Comparison of ENCODE assay signal across 18 cellular contexts in genomic region chr3:40229411-40229810, GRCh38.
DNase-seq lines count a peak whose midpoint lies in the region; ATAC-seq and FAIRE-seq lines count a peak whose summit lies in the region.
"Had no signal": no experiment of that assay in that cellular context is flagged by ENCODE, and none has a peak within 500 bp of the region (broad histone marks: within the 10 kb centered on the region; RNA-seq: fewer than 3 reads in every experiment).

No MANE protein-coding gene starts in this region.

- no peak overlapping the region for H2BK120ac ChIP-seq in mesenchymal stem cell (ENCODE audit: low read depth, low read length)

- ATAC-seq in GM21381 (IDR thresholded peaks at IDR 0.05; ENCODE audit: unreplicated experiment) (peak; percentile 60), T-helper 17 cell (peak; percentile 41)
- peak; percentile 29 for ATAC-seq in stimulated activated effector memory CD8-positive, alpha-beta T cell treated with anti-CD3 and anti-CD28 coated beads, Interleukin-12 subunit alpha, Interleukin-12 subunit beta, amount 100 ng/mL, for 72 hours
- ATAC-seq: activated naive CD4-positive, alpha-beta T cell treated with anti-CD3 and anti-CD28 coated beads, Interleukin-2, amount 50 U/mL, for 72 hours; Panc1; SK-N-SH treated with all-trans-retinoic acid at 6 μM for 48 hours had no signal

- H2BK5ac ChIP-seq in mesenchymal stem cell (ENCODE audit: low read depth, low read length, poor library complexity, severe bottlenecking): no peak overlapping the region

- H3K27ac ChIP-seq in mesenchymal stem cell (ENCODE audit: low read length, poor library complexity, severe bottlenecking): no peak overlapping the region

- no peak overlapping the region for H2BK15ac ChIP-seq in mesenchymal stem cell (ENCODE audit: low read depth, poor library complexity, severe bottlenecking)

- H3K36me3 Mint-ChIP-seq in T-helper 17 cell (ENCODE audit: low read depth): peaks cover 9% of the 10 kb centered on the region
- no peaks in the 10 kb centered on the region for H3K36me3 Mint-ChIP-seq in stimulated activated effector memory CD8-positive, alpha-beta T cell treated with anti-CD3 and anti-CD28 coated beads, Interleukin-12 subunit alpha, Interleukin-12 subunit beta, amount 100 ng/mL, for 72 hours
- H3K36me3 Mint-ChIP-seq: brain had no signal

- peak; percentile 7 for DNase-seq in GM18507 (ENCODE audit: extremely low spot score, insufficient read length, low read depth)
- no peak for DNase-seq in T-helper 17 cell
- no peak for DNase-seq in stimulated activated effector memory CD8-positive, alpha-beta T cell treated with anti-CD3 and anti-CD28 coated beads, Interleukin-12 subunit alpha, Interleukin-12 subunit beta, amount 100 ng/mL, for 72 hours (ENCODE audit: low spot score in 2 of 2)
- DNase-seq in mesenchymal stem cell: no peak
- DNase-seq in NCI-H526 treated with DMSO at 0.1 percent for 48 hours (lab: John Stamatoyannopoulos, UW): no peak
- no peak for DNase-seq in putamen (ENCODE audit: low spot score)
- DNase-seq: activated CD4-positive, alpha-beta memory T cell treated with anti-CD3 and anti-CD28 coated beads, Interleukin-2, amount 10 ng/mL, durations not matched to agents 7 days and 5 days; activated T-cell treated with anti-CD3 and anti-CD28 coated beads, Interleukin-2, amount 50 U/mL, for 48 hours; erythroblast; IMR-90; NCI-H2029; retina had no signal

- H2BK12ac ChIP-seq in mesenchymal stem cell (ENCODE audit: low read length in 2 of 2): no peak overlapping the region

- no peak overlapping the region for H3K27ac Mint-ChIP-seq in T-helper 17 cell
- H3K27ac Mint-ChIP-seq in stimulated activated effector memory CD8-positive, alpha-beta T cell treated with anti-CD3 and anti-CD28 coated beads, Interleukin-12 subunit alpha, Interleukin-12 subunit beta, amount 100 ng/mL, for 72 hours: no peak overlapping the region
- H3K27ac Mint-ChIP-seq: activated CD4-positive, alpha-beta memory T cell treated with anti-CD3 and anti-CD28 coated beads, Interleukin-2, amount 10 ng/mL, durations not matched to agents 7 days and 5 days; activated naive CD4-positive, alpha-beta T cell treated with anti-CD3 and anti-CD28 coated beads, Interleukin-2, amount 50 U/mL, for 72 hours had no signal

- H3K4me3 Mint-ChIP-seq in T-helper 17 cell: no peak overlapping the region
- no peak overlapping the region for H3K4me3 Mint-ChIP-seq in stimulated activated effector memory CD8-positive, alpha-beta T cell treated with anti-CD3 and anti-CD28 coated beads, Interleukin-12 subunit alpha, Interleukin-12 subunit beta, amount 100 ng/mL, for 72 hours
- H3K4me3 Mint-ChIP-seq: activated CD4-positive, alpha-beta memory T cell treated with anti-CD3 and anti-CD28 coated beads, Interleukin-2, amount 10 ng/mL, durations not matched to agents 7 days and 5 days; brain; neural crest cell had no signal

- H3K23ac ChIP-seq in mesenchymal stem cell (ENCODE audit: low read length in 2 of 2): no peak overlapping the region

- H3K4ac ChIP-seq in mesenchymal stem cell (ENCODE audit: low read depth in 1 of 2, low read length in 2 of 2): no peak overlapping the region

- peaks cover 0 to 3% of the 10 kb centered on the region in 2 experiments for H3K27me3 ChIP-seq in mesenchymal stem cell (ENCODE audit: control insufficient read depth in 1 of 2, insufficient read depth in 1 of 2, low read length in 2 of 2)

- no peak overlapping the region for H4K91ac ChIP-seq in mesenchymal stem cell (ENCODE audit: low read length)

- no peak overlapping the region for H2AFZ ChIP-seq in mesenchymal stem cell (ENCODE audit: low read depth, low read length)

- no peak overlapping the region for H3K4me3 ChIP-seq in mesenchymal stem cell (ENCODE audit: insufficient read depth in 1 of 2, low read depth in 1 of 2, low read length in 2 of 2)

- H3K4me1 Mint-ChIP-seq in T-helper 17 cell: peaks cover 4% of the 10 kb centered on the region
- no peaks in the 10 kb centered on the region for H3K4me1 Mint-ChIP-seq in stimulated activated effector memory CD8-positive, alpha-beta T cell treated with anti-CD3 and anti-CD28 coated beads, Interleukin-12 subunit alpha, Interleukin-12 subunit beta, amount 100 ng/mL, for 72 hours
- H3K4me1 Mint-ChIP-seq: activated CD4-positive, alpha-beta memory T cell treated with anti-CD3 and anti-CD28 coated beads, Interleukin-2, amount 10 ng/mL, durations not matched to agents 7 days and 5 days; neural crest cell had no signal

- H3K18ac ChIP-seq in mesenchymal stem cell (ENCODE audit: low read depth in 1 of 2, low read length in 2 of 2): no peak overlapping the region

- H3K27me3 Mint-ChIP-seq in T-helper 17 cell: no peaks in the 10 kb centered on the region
- H3K27me3 Mint-ChIP-seq: brain had no signal

- H3K9ac ChIP-seq in mesenchymal stem cell (ENCODE audit: low read length): no peak overlapping the region

- H3K9me3 Mint-ChIP-seq in stimulated activated effector memory CD8-positive, alpha-beta T cell treated with anti-CD3 and anti-CD28 coated beads, Interleukin-12 subunit alpha, Interleukin-12 subunit beta, amount 100 ng/mL, for 72 hours: no peaks in the 10 kb centered on the region
- H3K9me3 Mint-ChIP-seq: activated CD4-positive, alpha-beta memory T cell treated with anti-CD3 and anti-CD28 coated beads, Interleukin-2, amount 10 ng/mL, durations not matched to agents 7 days and 5 days; activated naive CD4-positive, alpha-beta T cell treated with anti-CD3 and anti-CD28 coated beads, Interleukin-2, amount 50 U/mL, for 72 hours; brain; neural crest cell had no signal

- H3K9me3 ChIP-seq in T-helper 17 cell (ENCODE audit: control insufficient read depth, low read length, poor library complexity, severe bottlenecking) (no peaks in the 10 kb centered on the region), mesenchymal stem cell (ENCODE audit: control insufficient read depth, low read length) (no peaks in the 10 kb centered on the region)

- no peaks in the 10 kb centered on the region for H3K36me3 ChIP-seq in mesenchymal stem cell (ENCODE audit: control insufficient read depth in 1 of 2, insufficient read depth in 2 of 2, low read depth in 1 of 2, low read length in 2 of 2)

- H4K8ac ChIP-seq in mesenchymal stem cell (ENCODE audit: low read length): no peak overlapping the region

- H2AK5ac ChIP-seq in mesenchymal stem cell (ENCODE audit: low read length, severe bottlenecking): no peak overlapping the region

- no peak overlapping the region for H3K14ac ChIP-seq in mesenchymal stem cell (ENCODE audit: low read length in 2 of 2)

- no peaks in the 10 kb centered on the region for H3K4me1 ChIP-seq in mesenchymal stem cell (ENCODE audit: control insufficient read depth, insufficient read depth, low read depth, low read length)

- WGBS in mesenchymal stem cell: 91% methylated on average over 4 of the region's 4 CpGs

- H3K79me1 ChIP-seq in mesenchymal stem cell (replicated peaks; ENCODE audit: low read length, poor library complexity, severe bottlenecking): no peaks in the 10 kb centered on the region

- H3K4me2 ChIP-seq in mesenchymal stem cell (ENCODE audit: low read length, poor library complexity, severe bottlenecking): no peak overlapping the region

- FAIRE-seq in GM18507 (lab: Jason Lieb, UNC): peak; percentile 9
